8 cellular contexts compared by ENCODE assay signal in genomic region chr2:120252207-120253020, GRCh38. TPM values are rescaled to one million over a fixed set of nuclear protein-coding genes. Genes with fewer than 3 reads are reported as not detected.
DNase-seq lines count a peak whose midpoint lies in the region; ATAC-seq and TF ChIP-seq lines count a peak whose summit lies in the region.

TSS of gene RALB (plus strand) at chr2:120252852. CDS start at chr2:120278665, 25,813 bp downstream.

- no peaks in the 10 kb centered on the region for H3K9me3 ChIP-seq in liver (ENCODE audit: control insufficient read depth in 4 of 4, low read length in 3 of 4)

- peaks cover 0 to 16% (median 11%) of the 10 kb centered on the region in 4 donors for H3K4me1 ChIP-seq in liver (ENCODE audit: control insufficient read depth in 4 of 4, insufficient read depth in 4 of 4, low read length in 3 of 4)

- peak within 1 kb of the TSS; percentile 37 to 67 for H3K9ac ChIP-seq in liver (ENCODE audit: low read depth in 1 of 2, low read length in 2 of 2)

- peak; percentile 99 for DNase-seq in CD14-positive monocyte (ENCODE audit: low spot score)
- peak; percentile 99 for DNase-seq in NCI-H82 (lab: John Stamatoyannopoulos, UW)
- peak; percentile 99 for DNase-seq in activated CD4-positive, alpha-beta T cell treated with anti-CD3 and anti-CD28 coated beads, Interleukin-2, amount 50 U/mL, for 48 hours
- peak; percentile 96 to 99 for DNase-seq in dermis microvascular lymphatic vessel endothelial cell (ENCODE audit: low read depth in 2 of 2)
- DNase-seq in stimulated activated CD4-positive, alpha-beta T cell treated with anti-CD3 and anti-CD28 coated beads, Interleukin-4, amount 100 ng/mL, for 24 hours: peak; percentile 99

- H3K36me3 ChIP-seq in liver (ENCODE audit: control insufficient read depth in 4 of 4, insufficient read depth in 3 of 4, low read depth in 1 of 4, low read length in 3 of 4): no peaks in the 10 kb centered on the region

- WGBS in liver: 1% methylated on average over 71 of the region's 71 CpGs

- H3K27ac ChIP-seq in liver (ENCODE audit: low read depth in 1 of 2, low read length in 2 of 2): peak within 1 kb of the TSS; percentile 81 to 83

- H3K36me3 Mint-ChIP-seq in CD14-positive monocyte: peaks cover 9 to 12% of the 10 kb centered on the region in 2 donors

- intact Hi-C loops in CD14-positive monocyte (cut with micrococcal nuclease): no loop called here

- peak within 1 kb of the TSS; percentile 79 to 91 (median 91) for H3K4me3 ChIP-seq in liver (ENCODE audit: low read depth in 1 of 3, low read length in 3 of 3)

- ATAC-seq in GM19397 (IDR thresholded peaks at IDR 0.05; ENCODE audit: unreplicated experiment): peak; percentile 86
- peak; percentile 89 for ATAC-seq in HG03571 (IDR thresholded peaks at IDR 0.05; ENCODE audit: unreplicated experiment)

- no peak for TF ChIP-seq CTCF in CD14-positive monocyte (IDR thresholded peaks at IDR 0.05)
- no peak for TF ChIP-seq CTCF in liver (IDR thresholded peaks at IDR 0.05; ENCODE audit: low read depth, low read length, missing input control)

- peaks cover 0 to 5% (median 0%) of the 10 kb centered on the region in 7 donors for H3K9me3 Mint-ChIP-seq in CD14-positive monocyte

- peak within 1 kb of the TSS; percentile 96 to 100 for H3K4me3 Mint-ChIP-seq in CD14-positive monocyte

- peaks cover 49% of the 10 kb centered on the region for H3K4me1 Mint-ChIP-seq in CD14-positive monocyte

- peak within 1 kb of the TSS; percentile 90 to 97 (median 94) for H3K27ac Mint-ChIP-seq in CD14-positive monocyte

- no peaks in the 10 kb centered on the region for H3K27me3 ChIP-seq in liver (ENCODE audit: control insufficient read depth in 4 of 4, insufficient read depth in 4 of 4, low read length in 3 of 4)

- TF ChIP-seq RAD21 in liver (IDR thresholded peaks at IDR 0.05): no peak

- peaks cover 7 to 13% (median 13%) of the 10 kb centered on the region in 3 donors for H3K27me3 Mint-ChIP-seq in CD14-positive monocyte (ENCODE audit: low read depth in 3 of 3)

TF ChIP-seq in liver, 16 proteins besides CTCF, POLR2A, EP300 and RAD21:
- TF ChIP-seq ATF3 (IDR thresholded peaks at IDR 0.05): no peak
- TF ChIP-seq GABPA (IDR thresholded peaks at IDR 0.05 in 1 of 2, conservative IDR thresholded peaks at IDR 0.05 in 1 of 2): peak in 1 of 2 donors; percentile 69
- TF ChIP-seq RXRA (IDR thresholded peaks at IDR 0.05): peak in 1 of 2 donors; percentile 24
- TF ChIP-seq EGR1 (IDR thresholded peaks at IDR 0.05; ENCODE audit: low read depth in 2 of 2): peak in 1 of 2 donors; percentile 47
- peak in 1 of 2 donors; percentile 26 for TF ChIP-seq HNF4A (conservative IDR thresholded peaks at IDR 0.05)
- TF ChIP-seq YY1 (IDR thresholded peaks at IDR 0.05): peak; percentile 37
- no peak for TF ChIP-seq JUND (IDR thresholded peaks at IDR 0.05)
- TF ChIP-seq REST (IDR thresholded peaks at IDR 0.05): no peak
- peak; percentile 31 for TF ChIP-seq NR2F2 (IDR thresholded peaks at IDR 0.05)
- no peak for TF ChIP-seq TAF1 (conservative IDR thresholded peaks at IDR 0.05)
- no peak for TF ChIP-seq FOXA2 (IDR thresholded peaks at IDR 0.05)
- peak; percentile 64 for TF ChIP-seq MAX (IDR thresholded peaks at IDR 0.05)
- no peak for TF ChIP-seq FOXA1 (IDR thresholded peaks at IDR 0.05)
- TF ChIP-seq SP1 (IDR thresholded peaks at IDR 0.05): peak; percentile 84
- TF ChIP-seq HNF4G (IDR thresholded peaks at IDR 0.05): no peak
- no peak for TF ChIP-seq ZBTB33 (IDR thresholded peaks at IDR 0.05)
TF ChIP-seq in liver: peak in this region for 8.

RNA-seq across cellular contexts. Expression of gene RALB, which starts in this region (rescaled TPM):
- polyA plus RNA-seq in CD14-positive monocyte (100 to 1,000 TPM; 139 to 163 TPM), liver (10 to 100 TPM; 11.1 to 26.4 TPM)
- total RNA-seq in dermis microvascular lymphatic vessel endothelial cell (181 and 182 TPM in 2 replicates), liver (10 to 100 TPM; 19.7 to 20.6 TPM)

Comparison
In these comparisons a context has a peak if more than half of its experiments do, and no peak if none do; other contexts are left out.
1. Peak in every context shown above with its lines: DNase-seq, ATAC-seq, H3K4me3 ChIP-seq and H3K27ac ChIP-seq.
2. RNA of gene RALB (polyA plus RNA-seq): 139 to 163 TPM in CD14-positive monocyte; 11.1 to 26.4 TPM in liver; every median in the first group is over 4 times any median in the second.